In genomic region chr16:25126820-25127232, GRCh38 we compare ENCODE assay signal across 9 cellular contexts. TPM values are rescaled to one million over a fixed set of nuclear protein-coding genes. Genes with fewer than 3 reads are reported as not detected.
DNase-seq lines count a peak whose midpoint lies in the region; ATAC-seq and TF ChIP-seq lines count a peak whose summit lies in the region.
"Had no signal": no experiment of that assay in that cellular context is flagged by ENCODE, and none has a peak within 500 bp of the region (broad histone marks: within the 10 kb centered on the region; RNA-seq: fewer than 3 reads in every experiment).

No MANE protein-coding gene starts in this region.

- H3K9me3 Mint-ChIP-seq in Calu3 (ENCODE audit: low read depth, unreplicated experiment) (no peaks in the 10 kb centered on the region), nephron (no peaks in the 10 kb centered on the region)
- H3K9me3 Mint-ChIP-seq in T-helper 1 cell treated with Interleukin-12 subunit alpha and Interleukin-12 subunit beta and Interleukin-4 antibody, amounts not matched to agents 30 μg/mL and 1 μg/mL, for 36 hours: no peaks in the 10 kb centered on the region

- peak; percentile 48 for TF ChIP-seq CTCF in Calu3 (IDR thresholded peaks at IDR 0.05; ENCODE audit: unreplicated experiment)
- peak in 50 of 56 donors; percentile 16 to 61 (median 43) for TF ChIP-seq CTCF in dorsolateral prefrontal cortex (IDR thresholded peaks at IDR 0.05 in 54 of 56, conservative IDR thresholded peaks at IDR 0.05 in 2 of 56; ENCODE audit: low read depth in 1 of 56, partially characterized antibody in 56 of 56)
- TF ChIP-seq CTCF in nephron (IDR thresholded peaks at IDR 0.05; ENCODE audit: unreplicated experiment in 3 of 3): peak; percentile 42 to 53 (median 46)

- H3K27ac Mint-ChIP-seq in Calu3 (ENCODE audit: unreplicated experiment) (peak overlapping the region; percentile 60), nephron (no peak overlapping the region)
- H3K27ac Mint-ChIP-seq in T-helper 1 cell treated with Interleukin-12 subunit alpha and Interleukin-12 subunit beta and Interleukin-4 antibody, amounts not matched to agents 30 μg/mL and 1 μg/mL, for 36 hours: peak overlapping the region; percentile 58

- peak overlapping the region; percentile 13 for H3K4me3 Mint-ChIP-seq in Calu3 (ENCODE audit: low read depth, unreplicated experiment)
- H3K4me3 Mint-ChIP-seq in T-helper 1 cell treated with Interleukin-12 subunit alpha and Interleukin-12 subunit beta and Interleukin-4 antibody, amounts not matched to agents 30 μg/mL and 1 μg/mL, for 36 hours: no peak overlapping the region
- no peak overlapping the region for H3K4me3 Mint-ChIP-seq in nephron

- H3K36me3 Mint-ChIP-seq in Calu3 (ENCODE audit: insufficient read depth, unreplicated experiment) (peaks cover 22% of the 10 kb centered on the region), nephron (ENCODE audit: low read depth) (peaks cover 38% of the 10 kb centered on the region)
- H3K36me3 Mint-ChIP-seq in T-helper 1 cell treated with Interleukin-12 subunit alpha and Interleukin-12 subunit beta and Interleukin-4 antibody, amounts not matched to agents 30 μg/mL and 1 μg/mL, for 36 hours (ENCODE audit: low read depth): peaks cover 12% of the 10 kb centered on the region

- H3K4me3 ChIP-seq in dorsolateral prefrontal cortex: no peak overlapping the region

- DNase-seq in Calu3: peak; percentile 73
- DNase-seq in HT1080 (ENCODE audit: low read depth): peak; percentile 93
- DNase-seq in dorsolateral prefrontal cortex: peak in 6 of 10 donors; percentile 45 to 63 (median 60)

- H3K4me1 Mint-ChIP-seq in Calu3 (ENCODE audit: low read depth, unreplicated experiment): peaks cover 42% of the 10 kb centered on the region
- peaks cover 19% of the 10 kb centered on the region for H3K4me1 Mint-ChIP-seq in T-helper 1 cell treated with Interleukin-12 subunit alpha and Interleukin-12 subunit beta and Interleukin-4 antibody, amounts not matched to agents 30 μg/mL and 1 μg/mL, for 36 hours (ENCODE audit: low read depth)
- no peaks in the 10 kb centered on the region for H3K4me1 Mint-ChIP-seq in nephron

- no peak for ATAC-seq in HG02870 (IDR thresholded peaks at IDR 0.05; ENCODE audit: unreplicated experiment)
- ATAC-seq in GM18520 (IDR thresholded peaks at IDR 0.05; ENCODE audit: unreplicated experiment): no peak
- ATAC-seq in GM18867 (IDR thresholded peaks at IDR 0.05; ENCODE audit: unreplicated experiment): no peak

- peak overlapping the region in 6 of 59 donors; percentile 10 to 42 (median 26) for H3K27ac ChIP-seq in dorsolateral prefrontal cortex
- H3K27ac ChIP-seq: parathyroid adenoma had no signal

- CTCF ChIA-PET in Calu3 (lab: Charles Lee): interaction anchor here (0.6 to 1.5 kb wide), 4 partner anchors 9 to 144 kb away, joined by 3 to 15 read pairs (median 4); no protein-coding TSS in a partner anchor

- no peaks in the 10 kb centered on the region for H3K27me3 ChIP-seq in dorsolateral prefrontal cortex

- H3K27me3 Mint-ChIP-seq in Calu3 (ENCODE audit: unreplicated experiment) (no peaks in the 10 kb centered on the region), nephron (ENCODE audit: low read depth) (no peaks in the 10 kb centered on the region)
- no peaks in the 10 kb centered on the region for H3K27me3 Mint-ChIP-seq in T-helper 1 cell treated with Interleukin-12 subunit alpha and Interleukin-12 subunit beta and Interleukin-4 antibody, amounts not matched to agents 30 μg/mL and 1 μg/mL, for 36 hours (ENCODE audit: low read depth)

- BruUV-seq in Calu3 (replicated peaks; lab: Mats Ljungman, UMichigan): no TSS peak

- intact Hi-C loops in Calu3 (cut with micrococcal nuclease; ENCODE audit: unreplicated experiment) (loop anchor here (1.0 to 2.0 kb wide), 3 partner anchors 18 to 98 kb away; no protein-coding TSS in a partner anchor), dorsolateral prefrontal cortex (cut with DNase I) (loop anchor here (2.0 to 5.0 kb wide), 2 partner anchors 72 to 75 kb away; no protein-coding TSS in a partner anchor)

RNA-seq across cellular contexts. Expression of gene LCMT1, which starts 15.3 kb away (rescaled TPM):
- 43.6 and 46.8 TPM in 2 replicates for total RNA-seq in Calu3 (2022)
- total RNA-seq in HT1080 (2014; rRNA removed; shearing (Covaris generic)): 25.2 and 37.6 TPM in 2 replicates
- 30.0 and 44.1 TPM in 2 replicates for polyA plus RNA-seq in HT1080 (2015; cell fraction: cytosol; rRNA removed)
- 18.8 and 23.7 TPM in 2 replicates for polyA plus RNA-seq in HT1080 (2015; cell fraction: nucleus; rRNA removed)
- total RNA-seq in dorsolateral prefrontal cortex: 10 to 100 TPM; 37.1 to 97.2 (median 71.6) TPM

Comparison
In these comparisons a context has a peak if more than half of its experiments do, and no peak if none do; other contexts are left out.
1. H3K27ac Mint-ChIP-seq: peak in Calu3 (single experiment) and T-helper 1 cell treated with Interleukin-12 subunit alpha and Interleukin-12 subunit beta and Interleukin-4 antibody, amounts not matched to agents 30 μg/mL and 1 μg/mL, for 36 hours (single experiment); none in nephron (0 of 3).
2. Peak in every context shown above with its lines, with median percentiles within 50 percentile points of each other: DNase-seq and CTCF ChIP-seq.